39 cellular contexts compared by ENCODE assay signal in the genomic region with DNA sequence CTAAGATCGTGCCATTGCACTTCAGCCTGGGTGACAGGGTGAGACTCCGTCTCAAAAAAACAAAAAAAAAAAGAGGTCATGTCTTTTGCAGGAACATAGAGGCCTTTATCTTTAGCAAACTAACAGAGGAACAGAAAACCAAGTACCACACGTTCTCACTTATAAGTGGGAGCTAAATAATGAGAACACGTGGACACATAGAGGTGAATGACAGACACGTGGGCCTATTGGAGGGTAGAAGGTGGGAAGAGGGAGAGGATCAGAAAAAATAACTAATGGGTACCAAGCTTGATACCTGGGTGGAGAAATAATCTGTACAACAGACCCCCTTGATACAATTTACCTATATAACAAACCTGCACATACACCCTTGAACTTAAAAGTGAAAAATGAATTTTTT.
"Had no signal": no experiment of that assay in that cellular context is flagged by ENCODE, and none has a peak within 500 bp of the region (broad histone marks: within the 10 kb centered on the region; RNA-seq: fewer than 3 reads in every experiment).

No MANE protein-coding gene starts in this region.

- H3K4me1 Mint-ChIP-seq: activated naive CD4-positive, alpha-beta T cell treated with anti-CD3 and anti-CD28 coated beads, Interleukin-2, amount 10 ng/mL, durations not matched to agents 7 days and 5 days; activated naive CD4-positive, alpha-beta T cell treated with anti-CD3 and anti-CD28 coated beads, Interleukin-2, amount 50 U/mL, for 24 hours; activated naive CD8-positive, alpha-beta T cell treated with anti-CD3 and anti-CD28 coated beads for 36 hours; activated naive CD8-positive, alpha-beta T cell treated with anti-CD3 and anti-CD28 coated beads, Interleukin-2, amount 10 ng/mL, durations not matched to agents 7 days and 5 days; activated naive CD8-positive, alpha-beta T cell treated with anti-CD3 and anti-CD28 coated beads, Interleukin-2, amount 50 U/mL, for 24 hours; activated T-helper 17 cell treated with anti-CD3 and anti-CD28 coated beads, Interleukin-2, amount 50 U/mL, for 72 hours; central memory CD8-positive, alpha-beta T cell had no signal

- H3K9me3 ChIP-seq: adrenal gland, body of pancreas had no signal

- H3K9me3 Mint-ChIP-seq: activated T-helper 1 cell treated with anti-CD3 and anti-CD28 coated beads, Interleukin-12 subunit alpha, Interleukin-12 subunit beta, Interleukin-2, Interleukin-4 antibody, amounts not matched to agents 30 ng/mL and 10 ng/mL and 1 ng/mL, durations not matched to agents 14 hours and 24 hours and 36 hours; activated T-helper 2 cell treated with anti-CD3 and anti-CD28 coated beads, Interferon-gamma antibody, Interleukin-2, Interleukin-4, amounts not matched to agents 10 μg/mL and 5 μg/mL and 100 μg/mL, durations not matched to agents 14 hours and 24 hours and 36 hours had no signal

- ATAC-seq: activated naive CD4-positive, alpha-beta T cell treated with anti-CD3 and anti-CD28 coated beads, Interleukin-2, amount 50 U/mL, for 72 hours; activated naive CD8-positive, alpha-beta T cell treated with anti-CD3 and anti-CD28 coated beads, Interleukin-2, amount 50 U/mL, for 24 hours; activated T-cell treated with anti-CD3 and anti-CD28 coated beads, Interleukin-2, amount 50 U/mL, for 4 hours; activated T-cell treated with anti-CD3 and anti-CD28 coated beads, Interleukin-2, amount 50 U/mL, for 72 hours; activated T-helper 17 cell treated with anti-CD3 and anti-CD28 coated beads, Interleukin-2, amount 50 U/mL, for 72 hours; body of pancreas had no signal

- H3K36me3 ChIP-seq: adrenal gland, ascending aorta, brain microvascular endothelial cell, breast epithelium, cardiac muscle cell had no signal

- H3K27me3 Mint-ChIP-seq: activated naive CD4-positive, alpha-beta T cell treated with anti-CD3 and anti-CD28 coated beads, Interleukin-2, amount 10 ng/mL, durations not matched to agents 7 days and 5 days; activated naive CD4-positive, alpha-beta T cell treated with anti-CD3 and anti-CD28 coated beads, Interleukin-2, amount 50 U/mL, for 24 hours; activated naive CD8-positive, alpha-beta T cell; activated naive CD8-positive, alpha-beta T cell treated with anti-CD3 and anti-CD28 coated beads for 36 hours; activated naive CD8-positive, alpha-beta T cell treated with anti-CD3 and anti-CD28 coated beads, Interleukin-2, amount 10 ng/mL, durations not matched to agents 7 days and 5 days; activated naive CD8-positive, alpha-beta T cell treated with anti-CD3 and anti-CD28 coated beads, Interleukin-2, amount 50 U/mL, for 24 hours; activated T-cell treated with anti-CD3 and anti-CD28 coated beads, Interleukin-2, amount 50 U/mL, for 24 hours; activated T-helper 17 cell treated with anti-CD3 and anti-CD28 coated beads, Interleukin-2, amount 50 U/mL, for 72 hours; brain; central memory CD8-positive, alpha-beta T cell had no signal

- H3K27ac Mint-ChIP-seq: activated naive CD4-positive, alpha-beta T cell treated with anti-CD3 and anti-CD28 coated beads for 36 hours; activated naive CD4-positive, alpha-beta T cell treated with anti-CD3 and anti-CD28 coated beads, Interleukin-2, amount 10 ng/mL, durations not matched to agents 7 days and 5 days; activated naive CD4-positive, alpha-beta T cell treated with anti-CD3 and anti-CD28 coated beads, Interleukin-2, amount 50 U/mL, for 24 hours; activated naive CD4-positive, alpha-beta T cell treated with anti-CD3 and anti-CD28 coated beads, Interleukin-2, amount 50 U/mL, for 72 hours; activated naive CD8-positive, alpha-beta T cell; activated naive CD8-positive, alpha-beta T cell treated with anti-CD3 and anti-CD28 coated beads for 36 hours; activated naive CD8-positive, alpha-beta T cell treated with anti-CD3 and anti-CD28 coated beads, Interleukin-2, amount 10 ng/mL, durations not matched to agents 7 days and 5 days; activated naive CD8-positive, alpha-beta T cell treated with anti-CD3 and anti-CD28 coated beads, Interleukin-2, amount 50 U/mL, for 24 hours; activated T-cell treated with anti-CD3 and anti-CD28 coated beads, Interleukin-2, amount 50 U/mL, for 24 hours; activated T-cell treated with anti-CD3 and anti-CD28 coated beads, Interleukin-2, amount 50 U/mL, for 72 hours; activated T-helper 1 cell treated with anti-CD3 and anti-CD28 coated beads, Interleukin-12 subunit alpha, Interleukin-12 subunit beta, Interleukin-2, Interleukin-4 antibody, amounts not matched to agents 30 ng/mL and 10 ng/mL and 1 ng/mL, durations not matched to agents 14 hours and 24 hours and 36 hours; activated T-helper 17 cell treated with anti-CD3 and anti-CD28 coated beads, Interleukin-2, amount 50 U/mL, for 72 hours; activated T-helper 2 cell treated with anti-CD3 and anti-CD28 coated beads, Interferon-gamma antibody, Interleukin-2, Interleukin-4, amounts not matched to agents 10 μg/mL and 5 μg/mL and 100 μg/mL, durations not matched to agents 14 hours and 24 hours and 36 hours; brain had no signal

- DNase-seq: activated effector memory CD4-positive, alpha-beta T cell treated with anti-CD3 and anti-CD28 coated beads, Interleukin-2, amount 50 U/mL, for 16 hours; activated effector memory CD4-positive, alpha-beta T cell treated with Interleukin-2 at 50 U/mL for 16 hours; activated gamma-delta T cell; activated gamma-delta T cell treated with Interleukin-2 at 50 U/mL for 16 hours; activated naive CD4-positive, alpha-beta T cell; activated naive CD4-positive, alpha-beta T cell treated with anti-CD3 and anti-CD28 coated beads for 36 hours; activated naive CD4-positive, alpha-beta T cell treated with anti-CD3 and anti-CD28 coated beads, Interleukin-2, amount 10 ng/mL, durations not matched to agents 7 days and 5 days; activated naive CD4-positive, alpha-beta T cell treated with anti-CD3 and anti-CD28 coated beads, Interleukin-2, amount 50 U/mL, for 16 hours; activated naive CD4-positive, alpha-beta T cell treated with Interleukin-2 at 50 U/mL for 16 hours; activated naive CD8-positive, alpha-beta T cell treated with anti-CD3 and anti-CD28 coated beads for 36 hours; activated naive CD8-positive, alpha-beta T cell treated with anti-CD3 and anti-CD28 coated beads, Interleukin-2, amount 10 ng/mL, durations not matched to agents 7 days and 5 days; activated naive CD8-positive, alpha-beta T cell treated with anti-CD3 and anti-CD28 coated beads, Interleukin-2, amount 50 U/mL, for 24 hours; activated T-cell treated with anti-CD3 and anti-CD28 coated beads, Interleukin-2, amount 50 U/mL, for 24 hours; activated T-cell treated with anti-CD3 and anti-CD28 coated beads, Interleukin-2, amount 50 U/mL, for 4 hours; activated T-cell treated with anti-CD3 and anti-CD28 coated beads, Interleukin-2, amount 50 U/mL, for 48 hours; activated T-cell treated with anti-CD3 and anti-CD28 coated beads, Interleukin-2, amount 50 U/mL, for 72 hours; adrenal gland; amniotic stem cell; amygdala; anterior cingulate cortex; aorta; body of pancreas; brain microvascular endothelial cell; caudate nucleus; central memory CD4-positive, alpha-beta T cell; cerebellar nuclear complex had no signal

- H3K4me3 ChIP-seq: adrenal gland, ascending aorta, body of pancreas, breast epithelium, cardiac muscle cell had no signal

- FAIRE-seq: astrocyte, bronchial epithelial cell had no signal

- H3K36me3 Mint-ChIP-seq: activated naive CD4-positive, alpha-beta T cell treated with anti-CD3 and anti-CD28 coated beads, Interleukin-2, amount 10 ng/mL, durations not matched to agents 7 days and 5 days; activated naive CD4-positive, alpha-beta T cell treated with anti-CD3 and anti-CD28 coated beads, Interleukin-2, amount 50 U/mL, for 24 hours; activated naive CD8-positive, alpha-beta T cell; activated naive CD8-positive, alpha-beta T cell treated with anti-CD3 and anti-CD28 coated beads for 36 hours; activated naive CD8-positive, alpha-beta T cell treated with anti-CD3 and anti-CD28 coated beads, Interleukin-2, amount 10 ng/mL, durations not matched to agents 7 days and 5 days had no signal

- H3K27ac ChIP-seq: adrenal gland, ascending aorta, body of pancreas, brain microvascular endothelial cell, breast epithelium, cardiac muscle cell had no signal

- H3K27me3 ChIP-seq: adrenal gland, ascending aorta, body of pancreas, brain microvascular endothelial cell, breast epithelium, cardiac muscle cell had no signal

- H3K4me3 Mint-ChIP-seq: activated naive CD4-positive, alpha-beta T cell treated with anti-CD3 and anti-CD28 coated beads for 36 hours; activated naive CD4-positive, alpha-beta T cell treated with anti-CD3 and anti-CD28 coated beads, Interleukin-2, amount 10 ng/mL, durations not matched to agents 7 days and 5 days; activated naive CD4-positive, alpha-beta T cell treated with anti-CD3 and anti-CD28 coated beads, Interleukin-2, amount 50 U/mL, for 24 hours; activated naive CD8-positive, alpha-beta T cell; activated naive CD8-positive, alpha-beta T cell treated with anti-CD3 and anti-CD28 coated beads for 36 hours; activated naive CD8-positive, alpha-beta T cell treated with anti-CD3 and anti-CD28 coated beads, Interleukin-2, amount 10 ng/mL, durations not matched to agents 7 days and 5 days; activated naive CD8-positive, alpha-beta T cell treated with anti-CD3 and anti-CD28 coated beads, Interleukin-2, amount 50 U/mL, for 24 hours; activated T-cell treated with anti-CD3 and anti-CD28 coated beads, Interleukin-2, amount 50 U/mL, for 24 hours; activated T-cell treated with anti-CD3 and anti-CD28 coated beads, Interleukin-2, amount 50 U/mL, for 4 hours; activated T-cell treated with anti-CD3 and anti-CD28 coated beads, Interleukin-2, amount 50 U/mL, for 72 hours; activated T-helper 1 cell treated with anti-CD3 and anti-CD28 coated beads, Interleukin-12 subunit alpha, Interleukin-12 subunit beta, Interleukin-2, Interleukin-4 antibody, amounts not matched to agents 30 ng/mL and 10 ng/mL and 1 ng/mL, durations not matched to agents 14 hours and 24 hours and 36 hours; activated T-helper 17 cell treated with anti-CD3 and anti-CD28 coated beads, Interleukin-2, amount 50 U/mL, for 72 hours; brain; central memory CD8-positive, alpha-beta T cell had no signal

- H3K4me1 ChIP-seq: adrenal gland, ascending aorta, body of pancreas, breast epithelium had no signal
